In the genomic region with DNA sequence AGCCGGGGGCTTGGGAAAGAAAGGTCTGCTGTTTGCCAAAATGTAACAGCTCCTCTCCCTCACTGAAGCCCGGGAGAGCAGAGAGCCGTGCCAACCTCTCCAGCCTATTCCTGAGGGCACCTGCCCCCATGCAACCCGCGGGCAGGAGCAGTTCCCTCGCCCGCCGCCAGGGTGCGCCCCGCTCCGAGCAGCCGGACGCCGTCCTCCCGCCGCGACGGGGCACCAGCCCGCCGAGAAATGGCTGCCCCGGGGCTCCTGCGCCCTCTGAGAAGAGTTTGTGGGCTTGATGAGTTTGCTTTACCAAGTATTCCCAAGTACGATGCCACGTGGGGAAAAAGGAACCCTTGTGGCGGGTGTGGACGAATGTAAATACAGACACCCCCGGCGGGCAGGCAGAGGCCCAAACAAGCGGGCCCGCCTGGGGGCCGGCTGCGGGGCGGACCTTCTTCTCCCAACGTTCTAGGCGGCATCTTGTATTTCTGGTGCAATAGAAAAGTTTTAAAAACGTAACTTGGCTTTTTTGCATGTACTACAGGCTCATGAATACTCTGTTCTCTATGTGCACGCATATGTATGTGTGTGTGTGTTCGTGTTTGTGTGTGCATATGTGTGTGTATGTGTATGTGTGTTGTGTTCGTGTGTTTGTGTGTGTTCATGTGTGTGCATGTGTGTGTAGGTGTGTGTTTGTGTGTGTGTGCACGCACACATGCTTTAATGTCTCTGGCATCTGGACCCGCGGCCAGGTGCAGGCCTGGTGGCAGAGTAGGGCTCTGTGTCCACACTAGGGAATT, we compare ENCODE assay signal across 1 cellular context.
TF ChIP-seq lines count a peak whose summit lies in the region.

No MANE protein-coding gene starts in this region.

TF ChIP-seq in HepG2, 621 proteins besides CTCF, POLR2A, EP300 and RAD21 (continued from another document and continues in another):
- no peak for TF ChIP-seq ZNF597 (CRISPR knock-in tag; IDR thresholded peaks at IDR 0.05)
- peak; percentile 71; the same call in 1 of the 2 replicates for TF ChIP-seq ZNF747 (CRISPR knock-in tag; IDR thresholded peaks at IDR 0.05; ENCODE audit: borderline replicate concordance)
- TF ChIP-seq ZNF451 (CRISPR knock-in tag; IDR thresholded peaks at IDR 0.05), result no peak
- no peak for TF ChIP-seq THAP8 (CRISPR knock-in tag; IDR thresholded peaks at IDR 0.05; ENCODE audit: borderline replicate concordance)
- peak; percentile 86 for TF ChIP-seq ZNF777 (CRISPR knock-in tag; IDR thresholded peaks at IDR 0.05)
- peak; percentile 80; the same call in 1 of the 2 replicates for TF ChIP-seq ZNF816 (CRISPR knock-in tag; IDR thresholded peaks at IDR 0.05; ENCODE audit: borderline replicate concordance)
- no peak for TF ChIP-seq ZZZ3 (CRISPR knock-in tag; IDR thresholded peaks at IDR 0.05; ENCODE audit: borderline replicate concordance)
- TF ChIP-seq MXD4 (CRISPR knock-in tag; IDR thresholded peaks at IDR 0.05), result peak; percentile 53
- peak; percentile 76 for TF ChIP-seq PHF8 (CRISPR knock-in tag; IDR thresholded peaks at IDR 0.05)
- no peak for TF ChIP-seq NFE2L1 (CRISPR knock-in tag; IDR thresholded peaks at IDR 0.05; ENCODE audit: borderline replicate concordance)
- no peak for TF ChIP-seq MTA3 (CRISPR knock-in tag; IDR thresholded peaks at IDR 0.05)
- no peak for TF ChIP-seq ASH2L (IDR thresholded peaks at IDR 0.05; ENCODE audit: insufficient read length, low read depth, low read length)
- TF ChIP-seq SMAD1 (CRISPR knock-in tag; IDR thresholded peaks at IDR 0.05; ENCODE audit: borderline replicate concordance, low read depth), result no peak
- TF ChIP-seq MEIS1 (CRISPR knock-in tag; IDR thresholded peaks at IDR 0.05; ENCODE audit: borderline replicate concordance), result no peak
- no peak for TF ChIP-seq XBP1 (CRISPR knock-in tag; IDR thresholded peaks at IDR 0.05)
- TF ChIP-seq ZNF784 (CRISPR knock-in tag; IDR thresholded peaks at IDR 0.05; ENCODE audit: borderline replicate concordance), result no peak
- no peak for TF ChIP-seq ZNF790 (CRISPR knock-in tag; IDR thresholded peaks at IDR 0.05; ENCODE audit: borderline replicate concordance)
- TF ChIP-seq MNT (IDR thresholded peaks at IDR 0.05), result no peak
- TF ChIP-seq JDP2 (CRISPR knock-in tag; IDR thresholded peaks at IDR 0.05; ENCODE audit: borderline replicate concordance), result no peak
- TF ChIP-seq, protein P1, sequence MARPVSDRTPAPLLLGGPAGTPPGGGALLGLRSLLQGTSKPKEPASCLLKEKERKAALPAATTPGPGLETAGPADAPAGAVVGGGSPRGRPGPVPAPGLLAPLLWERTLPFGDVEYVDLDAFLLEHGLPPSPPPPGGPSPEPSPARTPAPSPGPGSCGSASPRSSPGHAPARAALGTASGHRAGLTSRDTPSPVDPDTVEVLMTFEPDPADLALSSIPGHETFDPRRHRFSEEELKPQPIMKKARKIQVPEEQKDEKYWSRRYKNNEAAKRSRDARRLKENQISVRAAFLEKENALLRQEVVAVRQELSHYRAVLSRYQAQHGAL (CRISPR knock-in tag; IDR thresholded peaks at IDR 0.05; ENCODE audit: not compliant biosample characterization), result peak; percentile 69
- TF ChIP-seq HOXA9 (CRISPR knock-in tag; IDR thresholded peaks at IDR 0.05; ENCODE audit: borderline replicate concordance), result no peak
- TF ChIP-seq SRSF1 (optimal IDR thresholded peaks at IDR 0.05; ENCODE audit: low read depth, low read length), result peak; percentile 84
- TF ChIP-seq REXO4 (CRISPR knock-in tag; IDR thresholded peaks at IDR 0.05; ENCODE audit: borderline replicate concordance), result no peak
- TF ChIP-seq, protein P2, sequence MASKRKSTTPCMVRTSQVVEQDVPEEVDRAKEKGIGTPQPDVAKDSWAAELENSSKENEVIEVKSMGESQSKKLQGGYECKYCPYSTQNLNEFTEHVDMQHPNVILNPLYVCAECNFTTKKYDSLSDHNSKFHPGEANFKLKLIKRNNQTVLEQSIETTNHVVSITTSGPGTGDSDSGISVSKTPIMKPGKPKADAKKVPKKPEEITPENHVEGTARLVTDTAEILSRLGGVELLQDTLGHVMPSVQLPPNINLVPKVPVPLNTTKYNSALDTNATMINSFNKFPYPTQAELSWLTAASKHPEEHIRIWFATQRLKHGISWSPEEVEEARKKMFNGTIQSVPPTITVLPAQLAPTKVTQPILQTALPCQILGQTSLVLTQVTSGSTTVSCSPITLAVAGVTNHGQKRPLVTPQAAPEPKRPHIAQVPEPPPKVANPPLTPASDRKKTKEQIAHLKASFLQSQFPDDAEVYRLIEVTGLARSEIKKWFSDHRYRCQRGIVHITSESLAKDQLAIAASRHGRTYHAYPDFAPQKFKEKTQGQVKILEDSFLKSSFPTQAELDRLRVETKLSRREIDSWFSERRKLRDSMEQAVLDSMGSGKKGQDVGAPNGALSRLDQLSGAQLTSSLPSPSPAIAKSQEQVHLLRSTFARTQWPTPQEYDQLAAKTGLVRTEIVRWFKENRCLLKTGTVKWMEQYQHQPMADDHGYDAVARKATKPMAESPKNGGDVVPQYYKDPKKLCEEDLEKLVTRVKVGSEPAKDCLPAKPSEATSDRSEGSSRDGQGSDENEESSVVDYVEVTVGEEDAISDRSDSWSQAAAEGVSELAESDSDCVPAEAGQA (IDR thresholded peaks at IDR 0.05; ENCODE audit: low read depth), result 0 out of 2 replicates have a peak, but pooled peaks have one; percentile 49
- TF ChIP-seq, protein P2 (CRISPR knock-in tag; IDR thresholded peaks at IDR 0.05; ENCODE audit: borderline replicate concordance), result no peak
- no peak for TF ChIP-seq USF2 (IDR thresholded peaks at IDR 0.05; ENCODE audit: low read depth, low read length)
- TF ChIP-seq USF2 (CRISPR knock-in tag; IDR thresholded peaks at IDR 0.05; ENCODE audit: borderline replicate concordance), result no peak
- TF ChIP-seq ZNF235 (CRISPR knock-in tag; IDR thresholded peaks at IDR 0.05; ENCODE audit: borderline replicate concordance), result no peak
- TF ChIP-seq DMAP1 (CRISPR knock-in tag; IDR thresholded peaks at IDR 0.05), result peak; percentile 60
- no peak for TF ChIP-seq YEATS2 (CRISPR knock-in tag; IDR thresholded peaks at IDR 0.05; ENCODE audit: borderline replicate concordance)
- no peak for TF ChIP-seq ATRX (CRISPR knock-in tag; IDR thresholded peaks at IDR 0.05; ENCODE audit: borderline replicate concordance)
- peak; percentile 77 for TF ChIP-seq ZNF501 (CRISPR knock-in tag; IDR thresholded peaks at IDR 0.05)
- peak; percentile 40; the same call in 1 of the 2 replicates for TF ChIP-seq PHF21A (CRISPR knock-in tag; IDR thresholded peaks at IDR 0.05)
- TF ChIP-seq, protein P3, sequence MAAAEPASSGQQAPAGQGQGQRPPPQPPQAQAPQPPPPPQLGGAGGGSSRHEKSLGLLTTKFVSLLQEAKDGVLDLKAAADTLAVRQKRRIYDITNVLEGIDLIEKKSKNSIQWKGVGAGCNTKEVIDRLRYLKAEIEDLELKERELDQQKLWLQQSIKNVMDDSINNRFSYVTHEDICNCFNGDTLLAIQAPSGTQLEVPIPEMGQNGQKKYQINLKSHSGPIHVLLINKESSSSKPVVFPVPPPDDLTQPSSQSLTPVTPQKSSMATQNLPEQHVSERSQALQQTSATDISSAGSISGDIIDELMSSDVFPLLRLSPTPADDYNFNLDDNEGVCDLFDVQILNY (CRISPR knock-in tag; conservative IDR thresholded peaks at IDR 0.05), result peak; percentile 66; the same call in 1 of the 2 replicates
- 0 out of 2 replicates have a peak, but pooled peaks have one; percentile 15 for TF ChIP-seq GMEB1 (CRISPR knock-in tag; IDR thresholded peaks at IDR 0.05; ENCODE audit: borderline replicate concordance)
- TF ChIP-seq AGO1 (IDR thresholded peaks at IDR 0.05; ENCODE audit: low read depth, low read length, poor library complexity, severe bottlenecking), result no peak
- no peak for TF ChIP-seq ZNF567 (CRISPR knock-in tag; IDR thresholded peaks at IDR 0.05; ENCODE audit: borderline replicate concordance)
